Comparison of ENCODE assay signal across 1 cellular context in genomic region chr6:228881-229651, GRCh38.
TF ChIP-seq lines count a peak whose summit lies in the region.

No MANE protein-coding gene starts in this region.

TF ChIP-seq in GM12878, 131 proteins besides CTCF, POLR2A, EP300 and RAD21 (continued from another document and continues in another):
- TF ChIP-seq BCL3 (IDR thresholded peaks at IDR 0.05; ENCODE audit: borderline replicate concordance, insufficient read depth, low read depth, low read length, poor library complexity, severe bottlenecking) (peak; percentile 99), GATAD2B (conservative IDR thresholded peaks at IDR 0.05; ENCODE audit: low read depth) (peak; percentile 99), POLR2AphosphoS5 (IDR thresholded peaks at IDR 0.05; ENCODE audit: low read length) (peak; percentile 84), CBX3 (IDR thresholded peaks at IDR 0.05; ENCODE audit: borderline replicate concordance, low read depth) (no peak), MEF2A (IDR thresholded peaks at IDR 0.05; ENCODE audit: insufficient read depth, low read depth, low read length) (peak; percentile 91), IRF4 (IDR thresholded peaks at IDR 0.05; ENCODE audit: low read depth, low read length) (peak; percentile 93; the same call in 1 of the 2 replicates), SUPT20H (IDR thresholded peaks at IDR 0.05; ENCODE audit: borderline replicate concordance, control insufficient read depth, low read depth, low read length) (no peak), IKZF2 (IDR thresholded peaks at IDR 0.05) (peak; percentile 87), RELA (IDR thresholded peaks at IDR 0.05; ENCODE audit: borderline replicate concordance, partially characterized antibody) (peak; percentile 42), WRNIP1 (IDR thresholded peaks at IDR 0.05; ENCODE audit: borderline replicate concordance, low read depth, low read length) (no peak), NR2F1 (conservative IDR thresholded peaks at IDR 0.05) (peak; percentile 76; the same call in 1 of the 2 replicates), PBX3 (IDR thresholded peaks at IDR 0.05; ENCODE audit: insufficient replicate concordance, low read depth, low read length) (peak; percentile 84), BCL11A (IDR thresholded peaks at IDR 0.05; ENCODE audit: low read depth, low read length) (peak; percentile 86), YY1 (IDR thresholded peaks at IDR 0.05; ENCODE audit: low read depth, low read length) (0 out of 2 replicates have a peak, but pooled peaks have one; percentile 42), RB1 (IDR thresholded peaks at IDR 0.05; ENCODE audit: borderline replicate concordance) (peak; percentile 51; the same call in 1 of the 2 replicates), KDM1A (IDR thresholded peaks at IDR 0.05; ENCODE audit: borderline replicate concordance) (no peak), ATF7 (IDR thresholded peaks at IDR 0.05; ENCODE audit: low read depth) (peak; percentile 40), SMAD5 (IDR thresholded peaks at IDR 0.05; ENCODE audit: low read depth) (peak; percentile 38; the same call in 1 of the 2 replicates), TCF3 (IDR thresholded peaks at IDR 0.05; ENCODE audit: borderline replicate concordance, insufficient read depth, low read depth, low read length) (peak; percentile 81), TARDBP (IDR thresholded peaks at IDR 0.05; ENCODE audit: borderline replicate concordance) (peak; percentile 76), ZNF217 (IDR thresholded peaks at IDR 0.05) (0 out of 2 replicates have a peak, but pooled peaks have one; percentile 43), ETV6 (conservative IDR thresholded peaks at IDR 0.05 in 1 of 2, IDR thresholded peaks at IDR 0.05 in 1 of 2; ENCODE audit: borderline replicate concordance in 1 of 2, low read depth in 1 of 2) (peak in 1 of 2 experiments; percentile 87; a peak in 2 of 4 replicates), PAX5 (IDR thresholded peaks at IDR 0.05; ENCODE audit: borderline replicate concordance, low read depth, low read length) (peak; percentile 80; the same call in 1 of the 2 replicates), YBX1 (IDR thresholded peaks at IDR 0.05) (no peak), ZBED1 (IDR thresholded peaks at IDR 0.05; ENCODE audit: borderline replicate concordance) (peak; percentile 94), TCF12 (IDR thresholded peaks at IDR 0.05; ENCODE audit: low read depth, low read length) (peak; percentile 89), STAT3 (IDR thresholded peaks at IDR 0.05; ENCODE audit: low read depth, low read length) (no peak), RUNX3 (IDR thresholded peaks at IDR 0.05; ENCODE audit: low read length) (no peak), TBL1XR1 (IDR thresholded peaks at IDR 0.05; ENCODE audit: low read depth, low read length) (peak; percentile 47; the same call in 1 of the 2 replicates), HDAC6 (IDR thresholded peaks at IDR 0.05; ENCODE audit: unreplicated experiment) (no peak), CREM (IDR thresholded peaks at IDR 0.05; ENCODE audit: low read depth) (peak; percentile 80)
- TF ChIP-seq, protein P1, sequence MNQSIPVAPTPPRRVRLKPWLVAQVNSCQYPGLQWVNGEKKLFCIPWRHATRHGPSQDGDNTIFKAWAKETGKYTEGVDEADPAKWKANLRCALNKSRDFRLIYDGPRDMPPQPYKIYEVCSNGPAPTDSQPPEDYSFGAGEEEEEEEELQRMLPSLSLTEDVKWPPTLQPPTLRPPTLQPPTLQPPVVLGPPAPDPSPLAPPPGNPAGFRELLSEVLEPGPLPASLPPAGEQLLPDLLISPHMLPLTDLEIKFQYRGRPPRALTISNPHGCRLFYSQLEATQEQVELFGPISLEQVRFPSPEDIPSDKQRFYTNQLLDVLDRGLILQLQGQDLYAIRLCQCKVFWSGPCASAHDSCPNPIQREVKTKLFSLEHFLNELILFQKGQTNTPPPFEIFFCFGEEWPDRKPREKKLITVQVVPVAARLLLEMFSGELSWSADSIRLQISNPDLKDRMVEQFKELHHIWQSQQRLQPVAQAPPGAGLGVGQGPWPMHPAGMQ (IDR thresholded peaks at IDR 0.05; ENCODE audit: borderline replicate concordance), result 0 out of 2 replicates have a peak, but pooled peaks have one; percentile 10
- TF ChIP-seq, protein P2, sequence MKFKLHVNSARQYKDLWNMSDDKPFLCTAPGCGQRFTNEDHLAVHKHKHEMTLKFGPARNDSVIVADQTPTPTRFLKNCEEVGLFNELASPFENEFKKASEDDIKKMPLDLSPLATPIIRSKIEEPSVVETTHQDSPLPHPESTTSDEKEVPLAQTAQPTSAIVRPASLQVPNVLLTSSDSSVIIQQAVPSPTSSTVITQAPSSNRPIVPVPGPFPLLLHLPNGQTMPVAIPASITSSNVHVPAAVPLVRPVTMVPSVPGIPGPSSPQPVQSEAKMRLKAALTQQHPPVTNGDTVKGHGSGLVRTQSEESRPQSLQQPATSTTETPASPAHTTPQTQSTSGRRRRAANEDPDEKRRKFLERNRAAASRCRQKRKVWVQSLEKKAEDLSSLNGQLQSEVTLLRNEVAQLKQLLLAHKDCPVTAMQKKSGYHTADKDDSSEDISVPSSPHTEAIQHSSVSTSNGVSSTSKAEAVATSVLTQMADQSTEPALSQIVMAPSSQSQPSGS (IDR thresholded peaks at IDR 0.05; ENCODE audit: low read length), result no peak
- TF ChIP-seq, protein P3, sequence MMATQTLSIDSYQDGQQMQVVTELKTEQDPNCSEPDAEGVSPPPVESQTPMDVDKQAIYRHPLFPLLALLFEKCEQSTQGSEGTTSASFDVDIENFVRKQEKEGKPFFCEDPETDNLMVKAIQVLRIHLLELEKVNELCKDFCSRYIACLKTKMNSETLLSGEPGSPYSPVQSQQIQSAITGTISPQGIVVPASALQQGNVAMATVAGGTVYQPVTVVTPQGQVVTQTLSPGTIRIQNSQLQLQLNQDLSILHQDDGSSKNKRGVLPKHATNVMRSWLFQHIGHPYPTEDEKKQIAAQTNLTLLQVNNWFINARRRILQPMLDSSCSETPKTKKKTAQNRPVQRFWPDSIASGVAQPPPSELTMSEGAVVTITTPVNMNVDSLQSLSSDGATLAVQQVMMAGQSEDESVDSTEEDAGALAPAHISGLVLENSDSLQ (IDR thresholded peaks at IDR 0.05), result peak; percentile 92
- TF ChIP-seq, protein P4, sequence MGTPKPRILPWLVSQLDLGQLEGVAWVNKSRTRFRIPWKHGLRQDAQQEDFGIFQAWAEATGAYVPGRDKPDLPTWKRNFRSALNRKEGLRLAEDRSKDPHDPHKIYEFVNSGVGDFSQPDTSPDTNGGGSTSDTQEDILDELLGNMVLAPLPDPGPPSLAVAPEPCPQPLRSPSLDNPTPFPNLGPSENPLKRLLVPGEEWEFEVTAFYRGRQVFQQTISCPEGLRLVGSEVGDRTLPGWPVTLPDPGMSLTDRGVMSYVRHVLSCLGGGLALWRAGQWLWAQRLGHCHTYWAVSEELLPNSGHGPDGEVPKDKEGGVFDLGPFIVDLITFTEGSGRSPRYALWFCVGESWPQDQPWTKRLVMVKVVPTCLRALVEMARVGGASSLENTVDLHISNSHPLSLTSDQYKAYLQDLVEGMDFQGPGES (IDR thresholded peaks at IDR 0.05), result no peak
- TF ChIP-seq, protein P5, sequence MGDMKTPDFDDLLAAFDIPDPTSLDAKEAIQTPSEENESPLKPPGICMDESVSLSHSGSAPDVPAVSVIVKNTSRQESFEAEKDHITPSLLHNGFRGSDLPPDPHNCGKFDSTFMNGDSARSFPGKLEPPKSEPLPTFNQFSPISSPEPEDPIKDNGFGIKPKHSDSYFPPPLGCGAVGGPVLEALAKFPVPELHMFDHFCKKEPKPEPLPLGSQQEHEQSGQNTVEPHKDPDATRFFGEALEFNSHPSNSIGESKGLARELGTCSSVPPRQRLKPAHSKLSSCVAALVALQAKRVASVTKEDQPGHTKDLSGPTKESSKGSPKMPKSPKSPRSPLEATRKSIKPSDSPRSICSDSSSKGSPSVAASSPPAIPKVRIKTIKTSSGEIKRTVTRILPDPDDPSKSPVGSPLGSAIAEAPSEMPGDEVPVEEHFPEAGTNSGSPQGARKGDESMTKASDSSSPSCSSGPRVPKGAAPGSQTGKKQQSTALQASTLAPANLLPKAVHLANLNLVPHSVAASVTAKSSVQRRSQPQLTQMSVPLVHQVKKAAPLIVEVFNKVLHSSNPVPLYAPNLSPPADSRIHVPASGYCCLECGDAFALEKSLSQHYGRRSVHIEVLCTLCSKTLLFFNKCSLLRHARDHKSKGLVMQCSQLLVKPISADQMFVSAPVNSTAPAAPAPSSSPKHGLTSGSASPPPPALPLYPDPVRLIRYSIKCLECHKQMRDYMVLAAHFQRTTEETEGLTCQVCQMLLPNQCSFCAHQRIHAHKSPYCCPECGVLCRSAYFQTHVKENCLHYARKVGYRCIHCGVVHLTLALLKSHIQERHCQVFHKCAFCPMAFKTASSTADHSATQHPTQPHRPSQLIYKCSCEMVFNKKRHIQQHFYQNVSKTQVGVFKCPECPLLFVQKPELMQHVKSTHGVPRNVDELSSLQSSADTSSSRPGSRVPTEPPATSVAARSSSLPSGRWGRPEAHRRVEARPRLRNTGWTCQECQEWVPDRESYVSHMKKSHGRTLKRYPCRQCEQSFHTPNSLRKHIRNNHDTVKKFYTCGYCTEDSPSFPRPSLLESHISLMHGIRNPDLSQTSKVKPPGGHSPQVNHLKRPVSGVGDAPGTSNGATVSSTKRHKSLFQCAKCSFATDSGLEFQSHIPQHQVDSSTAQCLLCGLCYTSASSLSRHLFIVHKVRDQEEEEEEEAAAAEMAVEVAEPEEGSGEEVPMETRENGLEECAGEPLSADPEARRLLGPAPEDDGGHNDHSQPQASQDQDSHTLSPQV (IDR thresholded peaks at IDR 0.05), result 0 out of 2 replicates have a peak, but pooled peaks have one; percentile 1
- TF ChIP-seq, protein P6, sequence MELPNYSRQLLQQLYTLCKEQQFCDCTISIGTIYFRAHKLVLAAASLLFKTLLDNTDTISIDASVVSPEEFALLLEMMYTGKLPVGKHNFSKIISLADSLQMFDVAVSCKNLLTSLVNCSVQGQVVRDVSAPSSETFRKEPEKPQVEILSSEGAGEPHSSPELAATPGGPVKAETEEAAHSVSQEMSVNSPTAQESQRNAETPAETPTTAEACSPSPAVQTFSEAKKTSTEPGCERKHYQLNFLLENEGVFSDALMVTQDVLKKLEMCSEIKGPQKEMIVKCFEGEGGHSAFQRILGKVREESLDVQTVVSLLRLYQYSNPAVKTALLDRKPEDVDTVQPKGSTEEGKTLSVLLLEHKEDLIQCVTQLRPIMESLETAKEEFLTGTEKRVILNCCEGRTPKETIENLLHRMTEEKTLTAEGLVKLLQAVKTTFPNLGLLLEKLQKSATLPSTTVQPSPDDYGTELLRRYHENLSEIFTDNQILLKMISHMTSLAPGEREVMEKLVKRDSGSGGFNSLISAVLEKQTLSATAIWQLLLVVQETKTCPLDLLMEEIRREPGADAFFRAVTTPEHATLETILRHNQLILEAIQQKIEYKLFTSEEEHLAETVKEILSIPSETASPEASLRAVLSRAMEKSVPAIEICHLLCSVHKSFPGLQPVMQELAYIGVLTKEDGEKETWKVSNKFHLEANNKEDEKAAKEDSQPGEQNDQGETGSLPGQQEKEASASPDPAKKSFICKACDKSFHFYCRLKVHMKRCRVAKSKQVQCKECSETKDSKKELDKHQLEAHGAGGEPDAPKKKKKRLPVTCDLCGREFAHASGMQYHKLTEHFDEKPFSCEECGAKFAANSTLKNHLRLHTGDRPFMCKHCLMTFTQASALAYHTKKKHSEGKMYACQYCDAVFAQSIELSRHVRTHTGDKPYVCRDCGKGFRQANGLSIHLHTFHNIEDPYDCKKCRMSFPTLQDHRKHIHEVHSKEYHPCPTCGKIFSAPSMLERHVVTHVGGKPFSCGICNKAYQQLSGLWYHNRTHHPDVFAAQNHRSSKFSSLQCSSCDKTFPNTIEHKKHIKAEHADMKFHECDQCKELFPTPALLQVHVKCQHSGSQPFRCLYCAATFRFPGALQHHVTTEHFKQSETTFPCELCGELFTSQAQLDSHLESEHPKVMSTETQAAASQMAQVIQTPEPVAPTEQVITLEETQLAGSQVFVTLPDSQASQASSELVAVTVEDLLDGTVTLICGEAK (IDR thresholded peaks at IDR 0.05; ENCODE audit: borderline replicate concordance), result no peak
- TF ChIP-seq, protein P7, sequence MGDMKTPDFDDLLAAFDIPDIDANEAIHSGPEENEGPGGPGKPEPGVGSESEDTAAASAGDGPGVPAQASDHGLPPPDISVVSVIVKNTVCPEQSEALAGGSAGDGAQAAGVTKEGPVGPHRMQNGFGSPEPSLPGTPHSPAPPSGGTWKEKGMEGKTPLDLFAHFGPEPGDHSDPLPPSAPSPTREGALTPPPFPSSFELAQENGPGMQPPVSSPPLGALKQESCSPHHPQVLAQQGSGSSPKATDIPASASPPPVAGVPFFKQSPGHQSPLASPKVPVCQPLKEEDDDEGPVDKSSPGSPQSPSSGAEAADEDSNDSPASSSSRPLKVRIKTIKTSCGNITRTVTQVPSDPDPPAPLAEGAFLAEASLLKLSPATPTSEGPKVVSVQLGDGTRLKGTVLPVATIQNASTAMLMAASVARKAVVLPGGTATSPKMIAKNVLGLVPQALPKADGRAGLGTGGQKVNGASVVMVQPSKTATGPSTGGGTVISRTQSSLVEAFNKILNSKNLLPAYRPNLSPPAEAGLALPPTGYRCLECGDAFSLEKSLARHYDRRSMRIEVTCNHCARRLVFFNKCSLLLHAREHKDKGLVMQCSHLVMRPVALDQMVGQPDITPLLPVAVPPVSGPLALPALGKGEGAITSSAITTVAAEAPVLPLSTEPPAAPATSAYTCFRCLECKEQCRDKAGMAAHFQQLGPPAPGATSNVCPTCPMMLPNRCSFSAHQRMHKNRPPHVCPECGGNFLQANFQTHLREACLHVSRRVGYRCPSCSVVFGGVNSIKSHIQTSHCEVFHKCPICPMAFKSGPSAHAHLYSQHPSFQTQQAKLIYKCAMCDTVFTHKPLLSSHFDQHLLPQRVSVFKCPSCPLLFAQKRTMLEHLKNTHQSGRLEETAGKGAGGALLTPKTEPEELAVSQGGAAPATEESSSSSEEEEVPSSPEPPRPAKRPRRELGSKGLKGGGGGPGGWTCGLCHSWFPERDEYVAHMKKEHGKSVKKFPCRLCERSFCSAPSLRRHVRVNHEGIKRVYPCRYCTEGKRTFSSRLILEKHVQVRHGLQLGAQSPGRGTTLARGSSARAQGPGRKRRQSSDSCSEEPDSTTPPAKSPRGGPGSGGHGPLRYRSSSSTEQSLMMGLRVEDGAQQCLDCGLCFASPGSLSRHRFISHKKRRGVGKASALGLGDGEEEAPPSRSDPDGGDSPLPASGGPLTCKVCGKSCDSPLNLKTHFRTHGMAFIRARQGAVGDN (IDR thresholded peaks at IDR 0.05), result peak; percentile 69
